Comparison of ENCODE assay signal across 8 cellular contexts in the genomic region with DNA sequence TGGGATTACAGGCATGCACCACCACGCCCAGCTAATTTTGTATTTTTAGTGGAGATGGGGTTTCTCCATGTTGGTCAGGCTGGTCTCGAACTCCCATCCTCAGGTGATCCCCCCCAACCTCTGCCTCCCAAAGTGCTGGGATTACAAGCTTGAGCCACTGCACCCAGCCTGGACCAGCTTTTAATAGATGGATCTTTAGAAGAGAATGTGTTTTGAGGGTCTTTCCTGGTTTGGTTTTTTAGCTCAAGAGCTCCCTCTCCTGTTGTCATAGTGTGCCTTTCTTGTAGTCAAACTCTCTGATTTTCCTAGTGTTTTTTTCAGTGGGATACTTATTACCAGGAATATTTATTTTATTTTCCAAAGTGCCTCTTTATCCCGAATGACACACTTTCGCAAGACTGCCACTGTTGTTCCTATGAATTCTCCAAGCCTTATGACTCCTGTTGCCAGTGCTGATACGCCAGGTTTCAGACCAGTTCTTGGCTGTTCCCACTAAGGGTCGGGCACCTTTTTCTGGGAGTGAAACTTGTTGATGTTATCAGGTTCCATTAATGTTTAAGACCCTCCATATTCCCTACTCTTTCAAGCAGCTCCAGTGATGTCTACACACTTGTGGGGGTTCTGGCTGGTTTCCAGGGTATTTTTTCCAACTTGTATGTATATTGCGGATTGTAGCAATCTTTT. TPM values are rescaled to one million over a fixed set of nuclear protein-coding genes. Genes with fewer than 3 reads are reported as not detected.
DNase-seq lines count a peak whose midpoint lies in the region; ATAC-seq and TF ChIP-seq lines count a peak whose summit lies in the region.

No MANE protein-coding gene starts in this region.

- H3K4me1 ChIP-seq in Karpas-422 (ENCODE audit: low read length) (no peaks in the 10 kb centered on the region), right atrium auricular region (no peaks in the 10 kb centered on the region), tibial artery (peaks cover 0 to 4% (median 0%) of the 10 kb centered on the region in 4 donors)

- no peaks in the 10 kb centered on the region for H3K79me2 ChIP-seq in Karpas-422 (ENCODE audit: low read length)
- no peaks in the 10 kb centered on the region for H3K79me2 ChIP-seq in SU-DHL-6 (ENCODE audit: insufficient read depth, low read length)

- intact Hi-C loops in tibial artery (cut with DNase I; ENCODE audit: low total_unique reads): loop anchor here (5.0 to 10.0 kb wide), 2 partner anchors 130 to 242 kb away; no protein-coding TSS in a partner anchor

- no peaks in the 10 kb centered on the region for H3F3A ChIP-seq in SU-DHL-6 (ENCODE audit: insufficient read depth)

- H3K4me2 ChIP-seq in Karpas-422 (ENCODE audit: low read depth, low read length, poor library complexity, severe bottlenecking) (no peak overlapping the region), SU-DHL-6 (ENCODE audit: low read depth, low read length, poor library complexity, severe bottlenecking) (no peak overlapping the region)

- no peak overlapping the region for H2AFZ ChIP-seq in Karpas-422 (ENCODE audit: low read length)
- no peak overlapping the region for H2AFZ ChIP-seq in SU-DHL-6 (ENCODE audit: low read depth, low read length, severe bottlenecking)

- H3K27me3 ChIP-seq in Karpas-422 (ENCODE audit: low read length) (no peaks in the 10 kb centered on the region), SU-DHL-6 (ENCODE audit: low read length) (no peaks in the 10 kb centered on the region), right atrium auricular region (no peaks in the 10 kb centered on the region), tibial artery (no peaks in the 10 kb centered on the region)

- H4K20me1 ChIP-seq in Karpas-422 (ENCODE audit: insufficient read depth, low read depth, low read length) (no peaks in the 10 kb centered on the region), SU-DHL-6 (ENCODE audit: low read depth, low read length) (no peaks in the 10 kb centered on the region)

- H3K27ac ChIP-seq in Karpas-422 (ENCODE audit: low read length): no peak overlapping the region
- H3K27ac ChIP-seq in SU-DHL-6 (ENCODE audit: low read depth, low read length): no peak overlapping the region
- no peak overlapping the region for H3K27ac ChIP-seq in right atrium auricular region
- no peak overlapping the region for H3K27ac ChIP-seq in tibial artery

- DNase-seq in Daoy (ENCODE audit: low read depth) (peak; percentile 48), Karpas-422 (peak; percentile 72), right atrium auricular region (ENCODE audit: low spot score) (no peak), tibial artery (no peak), T-helper 9 cell (no peak)

- no peaks in the 10 kb centered on the region for H3K9me3 ChIP-seq in Karpas-422 (ENCODE audit: low read length)
- no peaks in the 10 kb centered on the region for H3K9me3 ChIP-seq in SU-DHL-6 (ENCODE audit: insufficient read depth, low read length)
- H3K9me3 ChIP-seq in right atrium auricular region: no peaks in the 10 kb centered on the region
- no peaks in the 10 kb centered on the region for H3K9me3 ChIP-seq in tibial artery

- TF ChIP-seq CTCF in SU-DHL-6 (IDR thresholded peaks at IDR 0.05; ENCODE audit: insufficient read depth, low read length, poor library complexity, severe bottlenecking) (peak; percentile 35), right atrium auricular region (IDR thresholded peaks at IDR 0.05) (peak; percentile 31 to 68), tibial artery (IDR thresholded peaks at IDR 0.05) (peak; percentile 50 to 65)

- ATAC-seq in GM18867 (IDR thresholded peaks at IDR 0.05; ENCODE audit: unreplicated experiment) (no peak), GM21528 (IDR thresholded peaks at IDR 0.05; ENCODE audit: low FRiP score, unreplicated experiment) (no peak)

- H3K9me2 ChIP-seq in Karpas-422 (replicated peaks; ENCODE audit: insufficient read depth, low read length) (no peaks in the 10 kb centered on the region), SU-DHL-6 (replicated peaks; ENCODE audit: insufficient read depth, low read length) (no peaks in the 10 kb centered on the region)

- H3K4me3 ChIP-seq in Karpas-422 (ENCODE audit: low read length) (no peak overlapping the region), SU-DHL-6 (ENCODE audit: insufficient read depth, low read length, poor library complexity, severe bottlenecking) (no peak overlapping the region), right atrium auricular region (no peak overlapping the region), tibial artery (no peak overlapping the region)

- H3K36me3 ChIP-seq in Karpas-422 (ENCODE audit: insufficient read depth, low read length) (no peaks in the 10 kb centered on the region), SU-DHL-6 (ENCODE audit: low read length) (no peaks in the 10 kb centered on the region), right atrium auricular region (no peaks in the 10 kb centered on the region), tibial artery (no peaks in the 10 kb centered on the region)

- H3K9ac ChIP-seq in Karpas-422 (ENCODE audit: low read length) (no peak overlapping the region), SU-DHL-6 (ENCODE audit: low read length) (no peak overlapping the region)

RNA-seq across cellular contexts. Expression of gene LIMA1, which starts 31.5 kb away (rescaled TPM):
- 143 and 166 TPM in 2 replicates for total RNA-seq in Daoy (2014; rRNA removed; shearing (Covaris generic))
- 28.1 and 39.5 TPM in 2 replicates for total RNA-seq in Karpas-422 (2014; rRNA removed; shearing (Covaris generic); ENCODE audit: low replicate concordance)
- total RNA-seq in right atrium auricular region: 10 to 100 TPM; 20.7 to 28.3 TPM

Comparison
In these comparisons a context has a peak if more than half of its experiments do, and no peak if none do; other contexts are left out.
1. DNase-seq: peak in Daoy (single experiment) and Karpas-422 (single experiment); none in right atrium auricular region (single experiment), tibial artery (0 of 2) and T-helper 9 cell (single experiment).
2. Peak in every context shown above with its lines, with median percentiles within 50 percentile points of each other: CTCF ChIP-seq.